Comparison of ENCODE assay signal across 8 cellular contexts in the genomic region with DNA sequence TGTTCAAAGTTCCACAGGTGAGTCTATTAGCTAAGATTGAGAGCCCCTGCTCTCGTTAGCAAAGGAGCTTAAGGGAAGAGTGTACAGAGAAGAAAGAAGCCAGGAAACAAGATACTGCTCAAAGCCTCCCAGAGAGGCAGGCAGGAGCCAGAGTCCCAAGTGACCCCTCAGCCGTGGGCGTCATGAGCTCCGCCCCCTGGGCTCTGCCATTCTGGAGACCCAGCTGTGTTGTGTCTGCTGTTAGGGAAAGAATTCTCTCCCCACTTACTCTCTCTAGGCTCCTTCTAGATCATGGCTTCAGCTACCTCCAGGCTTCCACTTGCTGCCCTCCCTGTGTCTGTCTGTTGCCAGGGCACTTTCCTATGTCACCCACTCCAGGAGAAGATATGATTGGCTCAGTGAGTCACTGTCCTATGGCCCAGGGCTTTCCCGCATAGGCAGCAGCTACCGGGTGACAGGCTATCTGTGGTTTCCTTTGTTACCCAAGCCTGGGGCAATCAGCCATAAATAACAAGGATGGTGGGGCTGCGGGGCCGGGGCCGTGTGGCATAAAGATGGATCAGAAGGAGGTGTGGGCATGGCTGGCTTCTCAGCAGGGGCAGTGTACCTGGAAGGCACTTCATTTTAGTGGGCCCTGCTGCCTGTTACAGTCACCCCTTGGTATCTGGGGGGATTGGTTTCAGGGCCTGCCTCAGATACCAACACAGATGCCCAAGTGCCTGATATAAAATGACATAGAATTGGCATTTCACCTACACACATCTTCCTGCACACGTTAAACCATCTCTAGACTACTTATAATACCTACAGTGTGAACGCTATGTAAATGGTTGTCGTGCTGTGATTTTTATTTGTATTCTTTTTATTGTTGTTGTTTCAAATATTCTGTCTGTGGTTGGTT.
DNase-seq lines count a peak whose midpoint lies in the region; ATAC-seq and TF ChIP-seq lines count a peak whose summit lies in the region.

No MANE protein-coding gene starts in this region.

- H3K79me2 ChIP-seq in SK-N-SH (ENCODE audit: insufficient read depth): no peaks in the 10 kb centered on the region

- peak; percentile 22 for DNase-seq in NCI-H2029 (lab: John Stamatoyannopoulos, UW)
- DNase-seq in NCI-H2029 treated with DMSO at 0.1 percent for 48 hours (lab: John Stamatoyannopoulos, UW): no peak
- peak; percentile 47 for DNase-seq in SK-N-SH
- DNase-seq in fibroblast of mammary gland (ENCODE audit: low read depth): peak; percentile 52
- DNase-seq in progenitor cell of endocrine pancreas (ENCODE audit: low spot score, unreplicated experiment): no peak
- DNase-seq in T-helper 9 cell: no peak
- DNase-seq in activated T-helper 1 cell treated with anti-CD3 and anti-CD28 coated beads, Interleukin-12 subunit alpha, Interleukin-12 subunit beta, Interleukin-2, Interleukin-4 antibody, amounts not matched to agents 30 ng/mL and 10 ng/mL and 1 ng/mL, durations not matched to agents 14 hours and 24 hours and 36 hours (ENCODE audit: low spot score): no peak

- H3F3A ChIP-seq in SK-N-SH (replicated peaks; ENCODE audit: insufficient read depth): no peaks in the 10 kb centered on the region

- POLR2A ChIA-PET in SK-N-SH (lab: Yijun Ruan, JAX): no interaction called here

- no peaks in the 10 kb centered on the region for H3K27me3 ChIP-seq in SK-N-SH (ENCODE audit: insufficient read depth)

- H2AFZ ChIP-seq in SK-N-SH (ENCODE audit: low read depth): no peak overlapping the region

- H3K4me1 ChIP-seq in SK-N-SH (ENCODE audit: control insufficient read depth in 1 of 2, insufficient read depth in 2 of 2, low read depth in 1 of 2, low read length in 1 of 2): peaks cover 0 to 8% of the 10 kb centered on the region in 2 experiments; a peak in 1 of 4 replicates

- peak overlapping the region; percentile 88 for H3K27ac Mint-ChIP-seq in progenitor cell of endocrine pancreas
- no peak overlapping the region for H3K27ac Mint-ChIP-seq in activated T-helper 1 cell treated with anti-CD3 and anti-CD28 coated beads, Interleukin-12 subunit alpha, Interleukin-12 subunit beta, Interleukin-2, Interleukin-4 antibody, amounts not matched to agents 30 ng/mL and 10 ng/mL and 1 ng/mL, durations not matched to agents 14 hours and 24 hours and 36 hours

- TF ChIP-seq EP300 in SK-N-SH (IDR thresholded peaks at IDR 0.05; ENCODE audit: borderline replicate concordance in 1 of 2, low read depth in 1 of 2, low read length in 1 of 2): no peak

- intact Hi-C loops in activated T-helper 1 cell treated with anti-CD3 and anti-CD28 coated beads, Interleukin-12 subunit alpha, Interleukin-12 subunit beta, Interleukin-2, Interleukin-4 antibody, amounts not matched to agents 30 ng/mL and 10 ng/mL and 1 ng/mL, durations not matched to agents 14 hours and 24 hours and 36 hours (cut with micrococcal nuclease): no loop called here

- no peak overlapping the region for H3K4me3 Mint-ChIP-seq in progenitor cell of endocrine pancreas (ENCODE audit: low read depth)
- no peak overlapping the region for H3K4me3 Mint-ChIP-seq in activated T-helper 1 cell treated with anti-CD3 and anti-CD28 coated beads, Interleukin-12 subunit alpha, Interleukin-12 subunit beta, Interleukin-2, Interleukin-4 antibody, amounts not matched to agents 30 ng/mL and 10 ng/mL and 1 ng/mL, durations not matched to agents 14 hours and 24 hours and 36 hours

- TF ChIP-seq CTCF in SK-N-SH (IDR thresholded peaks at IDR 0.05) (no peak), fibroblast of mammary gland (conservative IDR thresholded peaks at IDR 0.05; ENCODE audit: control insufficient read depth, insufficient read depth, low read depth, low read length) (no peak), progenitor cell of endocrine pancreas (IDR thresholded peaks at IDR 0.05; ENCODE audit: unreplicated experiment) (no peak)

- no peak for ATAC-seq in GM18868 (IDR thresholded peaks at IDR 0.05; ENCODE audit: unreplicated experiment)

- H3K4me3 ChIP-seq in SK-N-SH (ENCODE audit: low read depth in 2 of 2, low read length in 1 of 2) (no peak overlapping the region), fibroblast of mammary gland (ENCODE audit: control insufficient read depth, low read depth, low read length) (no peak overlapping the region)

- H4K20me1 ChIP-seq in SK-N-SH (ENCODE audit: insufficient read depth): no peaks in the 10 kb centered on the region

- H3K9ac ChIP-seq in SK-N-SH: no peak overlapping the region

- no peak overlapping the region for H3K4me2 ChIP-seq in SK-N-SH

- no peaks in the 10 kb centered on the region for H3K9me3 Mint-ChIP-seq in progenitor cell of endocrine pancreas (ENCODE audit: low read depth)
- no peaks in the 10 kb centered on the region for H3K9me3 Mint-ChIP-seq in activated T-helper 1 cell treated with anti-CD3 and anti-CD28 coated beads, Interleukin-12 subunit alpha, Interleukin-12 subunit beta, Interleukin-2, Interleukin-4 antibody, amounts not matched to agents 30 ng/mL and 10 ng/mL and 1 ng/mL, durations not matched to agents 14 hours and 24 hours and 36 hours

- WGBS in SK-N-SH (ENCODE audit: low lambda C conversion rate): 72% methylated on average over 12 of the region's 12 CpGs

- no peaks in the 10 kb centered on the region for H3K9me3 ChIP-seq in SK-N-SH

- no peaks in the 10 kb centered on the region for H3K9me2 ChIP-seq in SK-N-SH

- H3K36me3 ChIP-seq in SK-N-SH (replicated peaks in 1 of 2; ENCODE audit: control insufficient read depth in 1 of 2, insufficient read depth in 2 of 2, low read length in 1 of 2): no peaks in the 10 kb centered on the region

- CTCF ChIA-PET in SK-N-SH (lab: Yijun Ruan, JAX): interaction anchor here (0.7 to 1.2 kb wide), 3 partner anchors 8 to 74 kb away, joined by 3 read pairs; no protein-coding TSS in a partner anchor

- no peak for TF ChIP-seq RAD21 in SK-N-SH (IDR thresholded peaks at IDR 0.05; ENCODE audit: low read length)

- peaks cover 18% of the 10 kb centered on the region for H3K4me1 Mint-ChIP-seq in progenitor cell of endocrine pancreas (ENCODE audit: low read depth)
- peaks cover 18% of the 10 kb centered on the region for H3K4me1 Mint-ChIP-seq in activated T-helper 1 cell treated with anti-CD3 and anti-CD28 coated beads, Interleukin-12 subunit alpha, Interleukin-12 subunit beta, Interleukin-2, Interleukin-4 antibody, amounts not matched to agents 30 ng/mL and 10 ng/mL and 1 ng/mL, durations not matched to agents 14 hours and 24 hours and 36 hours (ENCODE audit: low read depth)

- H3K36me3 Mint-ChIP-seq in progenitor cell of endocrine pancreas (ENCODE audit: insufficient read depth): no peaks in the 10 kb centered on the region
- no peaks in the 10 kb centered on the region for H3K36me3 Mint-ChIP-seq in activated T-helper 1 cell treated with anti-CD3 and anti-CD28 coated beads, Interleukin-12 subunit alpha, Interleukin-12 subunit beta, Interleukin-2, Interleukin-4 antibody, amounts not matched to agents 30 ng/mL and 10 ng/mL and 1 ng/mL, durations not matched to agents 14 hours and 24 hours and 36 hours (ENCODE audit: low read depth)

- H3K27me3 Mint-ChIP-seq in progenitor cell of endocrine pancreas: no peaks in the 10 kb centered on the region
- H3K27me3 Mint-ChIP-seq in activated T-helper 1 cell treated with anti-CD3 and anti-CD28 coated beads, Interleukin-12 subunit alpha, Interleukin-12 subunit beta, Interleukin-2, Interleukin-4 antibody, amounts not matched to agents 30 ng/mL and 10 ng/mL and 1 ng/mL, durations not matched to agents 14 hours and 24 hours and 36 hours (ENCODE audit: insufficient read depth): peaks cover 4% of the 10 kb centered on the region

- H3K27ac ChIP-seq in SK-N-SH (ENCODE audit: low read depth in 2 of 2, low read length in 1 of 2): peak overlapping the region in 1 of 2 experiments; percentile 36; a peak in 2 of 4 replicates

TF ChIP-seq in SK-N-SH, 30 proteins besides CTCF, POLR2A, EP300 and RAD21:
- TF ChIP-seq, protein P1, sequence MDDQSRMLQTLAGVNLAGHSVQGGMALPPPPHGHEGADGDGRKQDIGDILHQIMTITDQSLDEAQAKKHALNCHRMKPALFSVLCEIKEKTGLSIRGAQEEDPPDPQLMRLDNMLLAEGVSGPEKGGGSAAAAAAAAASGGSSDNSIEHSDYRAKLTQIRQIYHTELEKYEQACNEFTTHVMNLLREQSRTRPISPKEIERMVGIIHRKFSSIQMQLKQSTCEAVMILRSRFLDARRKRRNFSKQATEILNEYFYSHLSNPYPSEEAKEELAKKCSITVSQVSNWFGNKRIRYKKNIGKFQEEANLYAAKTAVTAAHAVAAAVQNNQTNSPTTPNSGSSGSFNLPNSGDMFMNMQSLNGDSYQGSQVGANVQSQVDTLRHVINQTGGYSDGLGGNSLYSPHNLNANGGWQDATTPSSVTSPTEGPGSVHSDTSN (IDR thresholded peaks at IDR 0.05): no peak
- no peak for TF ChIP-seq TAF1 (IDR thresholded peaks at IDR 0.05; ENCODE audit: borderline replicate concordance, low read depth, low read length)
- TF ChIP-seq, protein P2, sequence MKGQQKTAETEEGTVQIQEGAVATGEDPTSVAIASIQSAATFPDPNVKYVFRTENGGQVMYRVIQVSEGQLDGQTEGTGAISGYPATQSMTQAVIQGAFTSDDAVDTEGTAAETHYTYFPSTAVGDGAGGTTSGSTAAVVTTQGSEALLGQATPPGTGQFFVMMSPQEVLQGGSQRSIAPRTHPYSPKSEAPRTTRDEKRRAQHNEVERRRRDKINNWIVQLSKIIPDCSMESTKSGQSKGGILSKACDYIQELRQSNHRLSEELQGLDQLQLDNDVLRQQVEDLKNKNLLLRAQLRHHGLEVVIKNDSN (IDR thresholded peaks at IDR 0.05; ENCODE audit: borderline replicate concordance, low read depth): no peak

Comparison
In these comparisons a context has a peak if more than half of its experiments do, and no peak if none do; other contexts are left out.
1. DNase-seq: peak in NCI-H2029 (single experiment), SK-N-SH (single experiment) and fibroblast of mammary gland (single experiment); none in NCI-H2029 treated with DMSO at 0.1 percent for 48 hours (single experiment), progenitor cell of endocrine pancreas (single experiment), T-helper 9 cell (single experiment) and activated T-helper 1 cell treated with anti-CD3 and anti-CD28 coated beads, Interleukin-12 subunit alpha, Interleukin-12 subunit beta, Interleukin-2, Interleukin-4 antibody, amounts not matched to agents 30 ng/mL and 10 ng/mL and 1 ng/mL, durations not matched to agents 14 hours and 24 hours and 36 hours (single experiment).